ENCODE assay signal across 8 cellular contexts in the genomic region with DNA sequence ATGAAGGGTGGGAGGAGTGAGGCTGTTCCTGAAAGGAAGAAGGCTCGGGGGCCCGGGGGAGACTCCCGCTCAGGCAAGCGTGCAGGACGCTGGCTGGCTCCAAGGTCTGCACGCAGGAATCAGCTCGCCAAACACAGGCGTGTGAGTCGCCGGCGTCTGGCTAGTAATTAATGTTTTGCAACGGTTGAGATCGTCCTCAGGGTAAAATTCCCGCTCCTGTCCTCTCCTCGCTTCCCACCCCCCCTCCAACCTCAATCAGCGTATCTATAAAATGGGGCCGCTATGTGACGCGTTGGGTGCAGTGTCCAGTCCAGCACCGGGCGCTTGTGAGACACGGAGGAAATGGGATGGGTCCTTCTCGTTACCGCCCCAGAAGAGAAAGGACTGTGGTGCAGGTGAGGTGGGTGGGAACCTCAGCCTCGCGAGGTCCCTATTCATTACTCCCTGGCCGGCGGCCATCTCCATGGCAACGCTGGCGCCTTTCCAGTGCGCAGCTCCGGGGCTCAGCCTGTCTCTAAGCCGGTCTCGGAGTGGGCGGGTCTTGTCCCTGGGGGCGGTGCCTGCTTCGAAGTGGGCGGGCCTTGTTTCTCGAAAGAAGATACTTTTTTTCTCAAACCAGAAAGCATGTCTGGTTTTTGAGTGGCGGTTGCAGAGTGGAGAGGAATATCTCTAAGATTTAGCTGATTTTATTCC. TPM values are rescaled to one million over a fixed set of nuclear protein-coding genes. Genes with fewer than 3 reads are reported as not detected.
DNase-seq lines count a peak whose midpoint lies in the region; ATAC-seq and TF ChIP-seq lines count a peak whose summit lies in the region.

No MANE protein-coding gene starts in this region.

- H2AFZ ChIP-seq in PC-9 = peak overlapping the region; percentile 66

- no peaks in the 10 kb centered on the region for H3K79me2 ChIP-seq in PC-9 (ENCODE audit: low read depth)

- intact Hi-C loops in CD4-positive, alpha-beta memory T cell (cut with micrococcal nuclease) = loop anchor here (1.0 kb wide), 3 partner anchors 12 to 37 kb away; partner anchors contain the start of genes FIZ1, ZNF784 and ZNF865
- intact Hi-C loops in PC-9 (cut with micrococcal nuclease; ENCODE audit: unreplicated experiment) = loop anchor here (1.0 to 2.0 kb wide), 7 partner anchors 12 to 70 kb away; partner anchors contain the start of genes FIZ1, ZNF784 and ZNF865

- H3F3A ChIP-seq in PC-9 (ENCODE audit: insufficient read depth, low read depth) = peaks cover 50% of the 10 kb centered on the region

- peaks cover 3 to 4% of the 10 kb centered on the region in 2 donors for H3K36me3 Mint-ChIP-seq in CD4-positive, alpha-beta memory T cell

- CTCF ChIA-PET in CD4-positive, alpha-beta memory T cell (lab: Charles Lee; ENCODE audit: partially characterized antibody) = interaction anchor here (1.3 to 5.0 kb wide), 2 partner anchors 19 to 45 kb away, joined by 8 to 23 read pairs; partner anchors contain the start of gene ZNF865
- CTCF ChIA-PET in PC-9 (lab: Charles Lee) = no interaction called here

- peak overlapping the region; percentile 84 to 94 (median 87) for H3K4me3 Mint-ChIP-seq in CD4-positive, alpha-beta memory T cell

- peak; percentile 88 to 96 (median 91) for DNase-seq in CD4-positive, alpha-beta memory T cell
- peak; percentile 77 for DNase-seq in Jurkat, Clone E6-1 (ENCODE audit: low read depth, low spot score)
- peak; percentile 96 to 100 for DNase-seq in PC-9
- peak; percentile 97 to 98 for DNase-seq in activated T-cell treated with anti-CD3 and anti-CD28 coated beads, Interleukin-2, amount 50 U/mL, for 48 hours
- DNase-seq in stimulated activated CD8-positive, alpha-beta memory T cell treated with anti-CD3 and anti-CD28 coated beads, Interleukin-4, amount 100 ng/mL, for 48 hours = peak; percentile 98

- peak; percentile 78 for ATAC-seq in GM21447 (IDR thresholded peaks at IDR 0.05; ENCODE audit: unreplicated experiment)
- ATAC-seq in esophagus mucosa = peak; percentile 90

- POLR2A ChIA-PET in CD4-positive, alpha-beta memory T cell (lab: Charles Lee; ENCODE audit: partially characterized antibody) = interaction anchor here (0.7 to 5.0 kb wide), 4 partner anchors 10 to 49 kb away, joined by 3 to 49 read pairs (median 4); partner anchors contain the start of genes FIZ1 and ZNF524
- POLR2A ChIA-PET in PC-9 (lab: Charles Lee; ENCODE audit: unreplicated experiment) = interaction anchor here (0.5 to 2.5 kb wide), 7 partner anchors 8 to 1450 kb away, joined by 4 to 42 read pairs (median 8); partner anchors contain the start of gene FIZ1

- peak overlapping the region; percentile 74 for H3K4me2 ChIP-seq in PC-9

- H3K27me3 Mint-ChIP-seq in CD4-positive, alpha-beta memory T cell = no peaks in the 10 kb centered on the region

- H3K4me1 ChIP-seq in CD4-positive, alpha-beta memory T cell (ENCODE audit: insufficient read depth, low read length) = peaks cover 29% of the 10 kb centered on the region
- H3K4me1 ChIP-seq in PC-9 (replicated peaks; ENCODE audit: insufficient read depth) (peaks cover 10% of the 10 kb centered on the region), muscle layer of duodenum (ENCODE audit: control insufficient read depth in 1 of 2, insufficient read depth in 2 of 2, low read length in 2 of 2) (peaks cover 0 to 24% of the 10 kb centered on the region in 2 donors)

- peak overlapping the region in 1 of 2 donors; percentile 60 for H3K4me3 ChIP-seq in CD4-positive, alpha-beta memory T cell (ENCODE audit: low read length in 2 of 2)
- H3K4me3 ChIP-seq in Jurkat, Clone E6-1 (ENCODE audit: low read length) = peak overlapping the region; percentile 9; the same call in 1 of the 2 replicates
- H3K4me3 ChIP-seq in PC-9 (peak overlapping the region; percentile 57), muscle layer of duodenum (ENCODE audit: low read depth in 1 of 2, low read length in 2 of 2) (peak overlapping the region; percentile 39 to 52)

- no peaks in the 10 kb centered on the region for H3K9me3 ChIP-seq in CD4-positive, alpha-beta memory T cell (ENCODE audit: control insufficient read depth in 1 of 2, low read length in 2 of 2)
- no peaks in the 10 kb centered on the region for H3K9me3 ChIP-seq in PC-9 (ENCODE audit: insufficient read depth, low read depth)
- H3K9me3 ChIP-seq in muscle layer of duodenum (ENCODE audit: control insufficient read depth in 1 of 2, low read length in 2 of 2) = no peaks in the 10 kb centered on the region

- no peaks in the 10 kb centered on the region for H3K9me3 Mint-ChIP-seq in CD4-positive, alpha-beta memory T cell

- H3K4me1 Mint-ChIP-seq in CD4-positive, alpha-beta memory T cell = peaks cover 12 to 46% (median 28%) of the 10 kb centered on the region in 4 donors

- no peak overlapping the region for H3K27ac ChIP-seq in CD4-positive, alpha-beta memory T cell (ENCODE audit: low read depth, low read length)
- H3K27ac ChIP-seq in PC-9 = peak overlapping the region; percentile 11; the same call in 1 of the 2 replicates
- H3K27ac ChIP-seq in muscle layer of duodenum (ENCODE audit: low read length) = no peak overlapping the region

- no peaks in the 10 kb centered on the region for H3K36me3 ChIP-seq in CD4-positive, alpha-beta memory T cell (ENCODE audit: insufficient read depth, low read length)
- H3K36me3 ChIP-seq in PC-9 (ENCODE audit: low read depth) (no peaks in the 10 kb centered on the region), muscle layer of duodenum (ENCODE audit: control insufficient read depth in 1 of 2, insufficient read depth in 2 of 2, low read length in 2 of 2) (peaks cover 0 to 2% of the 10 kb centered on the region in 2 donors)

- no peak for TF ChIP-seq CTCF in PC-9 (conservative IDR thresholded peaks at IDR 0.05)

- H3K9me2 ChIP-seq in PC-9 (ENCODE audit: insufficient read depth) = no peaks in the 10 kb centered on the region

- H4K20me1 ChIP-seq in PC-9 (ENCODE audit: insufficient read depth) = no peaks in the 10 kb centered on the region

- H3K27ac Mint-ChIP-seq in CD4-positive, alpha-beta memory T cell = peak overlapping the region; percentile 85 to 93 (median 88)

- TSS peak; percentile 99 for BruUV-seq in PC-9 (replicated peaks; lab: Mats Ljungman, UMichigan)

- H3K27me3 ChIP-seq in CD4-positive, alpha-beta memory T cell (ENCODE audit: insufficient read depth, low read length) = no peaks in the 10 kb centered on the region
- 0 out of 2 replicates have a peak, but pooled peaks cover 5% of the 10 kb centered on the region for H3K27me3 ChIP-seq in PC-9 (ENCODE audit: insufficient read depth, low read depth)
- H3K27me3 ChIP-seq in muscle layer of duodenum (ENCODE audit: low read depth, low read length) = no peaks in the 10 kb centered on the region

RNA-seq across cellular contexts. Expression of gene ZNF579, which starts 6.5 kb away (rescaled TPM):
- total RNA-seq in CD4-positive, alpha-beta memory T cell = 1 to 10 TPM; 8.0 to 9.6 TPM
- polyA plus RNA-seq in CD4-positive, alpha-beta memory T cell = under 1 TPM in 1 of 2 donors, not detected in 1; 0.62 TPM
- polyA plus RNA-seq in Jurkat, Clone E6-1 (2012; ENCODE audit: insufficient read depth, insufficient read length) = 5.6 TPM
- total RNA-seq in PC-9 (2021) (49.0 TPM in 2 replicates), esophagus mucosa (3.4 TPM)

RNA-seq across cellular contexts. Expression of gene FIZ1, which starts 12.2 kb away (rescaled TPM):
- total RNA-seq in CD4-positive, alpha-beta memory T cell = 10 to 100 TPM; 20.8 to 26.4 TPM
- 1 to 10 TPM in 1 of 2 donors, under 1 TPM in 1; 0.99 to 5.3 TPM for polyA plus RNA-seq in CD4-positive, alpha-beta memory T cell
- 21.4 TPM for polyA plus RNA-seq in Jurkat, Clone E6-1 (2012; ENCODE audit: insufficient read depth, insufficient read length)
- 25.2 and 25.4 TPM in 2 replicates for total RNA-seq in PC-9 (2021)
- total RNA-seq in esophagus mucosa = 7.1 TPM

RNA-seq across cellular contexts. Expression of gene ZNF524, which starts 13.0 kb away (rescaled TPM):
- 10 to 100 TPM; 31.2 to 34.0 TPM for total RNA-seq in CD4-positive, alpha-beta memory T cell
- 10 to 100 TPM; 26.2 to 40.1 TPM for polyA plus RNA-seq in CD4-positive, alpha-beta memory T cell
- polyA plus RNA-seq in Jurkat, Clone E6-1 (2012; ENCODE audit: insufficient read depth, insufficient read length) = 8.6 TPM
- total RNA-seq in PC-9 (2021) = 30.0 and 37.0 TPM in 2 replicates
- total RNA-seq in esophagus mucosa = 20.1 TPM

RNA-seq across cellular contexts. Expression of gene ZNF865, which starts 18.3 kb away (rescaled TPM):
- total RNA-seq in CD4-positive, alpha-beta memory T cell = 10 to 100 TPM; 20.3 to 20.9 TPM
- under 1 TPM in 1 of 2 donors, not detected in 1; 0.30 TPM for polyA plus RNA-seq in CD4-positive, alpha-beta memory T cell
- polyA plus RNA-seq in Jurkat, Clone E6-1 (2012; ENCODE audit: insufficient read depth, insufficient read length) = 7.3 TPM
- total RNA-seq in PC-9 (2021) (26.8 and 30.3 TPM in 2 replicates), esophagus mucosa (5.3 TPM)

RNA-seq across cellular contexts. Expression of gene ZNF784, which starts 37.2 kb away (rescaled TPM):
- total RNA-seq in CD4-positive, alpha-beta memory T cell = 1 to 10 TPM; 7.4 TPM
- 1 to 10 TPM; 1.7 to 2.1 TPM for polyA plus RNA-seq in CD4-positive, alpha-beta memory T cell
- 11.2 TPM for polyA plus RNA-seq in Jurkat, Clone E6-1 (2012; ENCODE audit: insufficient read depth, insufficient read length)
- total RNA-seq in PC-9 (2021) = 5.4 and 7.7 TPM in 2 replicates
- 3.8 TPM for total RNA-seq in esophagus mucosa
